In genomic region chr3:148848410-148848809, GRCh38 we compare ENCODE assay signal across 27 cellular contexts. TPM values are rescaled to one million over a fixed set of nuclear protein-coding genes. Genes with fewer than 3 reads are reported as not detected.
A peak's percentile ranks its signal among the peaks of the same experiment; 100 is the strongest.
DNase-seq lines count a peak whose midpoint lies in the region; ATAC-seq, FAIRE-seq and TF ChIP-seq lines count a peak whose summit lies in the region.
"Had no signal": no experiment of that assay in that cellular context is flagged by ENCODE, and none has a peak within 500 bp of the region (broad histone marks: within the 10 kb centered on the region; RNA-seq: fewer than 3 reads in every experiment).

No MANE protein-coding gene starts in this region.

- FAIRE-seq in HepG2 (lab: Jason Lieb, UNC), result no peak
- no peak for FAIRE-seq in K562 (lab: Jason Lieb, UNC)
- FAIRE-seq in HTR-8/SVneo (lab: Jason Lieb, UNC), result no peak
- FAIRE-seq: A204.1, GM12891, H1 had no signal

- BruUV-seq in HepG2 (replicated peaks; lab: Mats Ljungman, UMichigan) (no TSS peak), K562 (replicated peaks; lab: Mats Ljungman, UMichigan) (no TSS peak)

- H4K20me1 ChIP-seq in HepG2 (ENCODE audit: insufficient read depth, low read length) (no peaks in the 10 kb centered on the region), K562 (replicated peaks; ENCODE audit: control insufficient read depth, insufficient read depth, low read length) (no peaks in the 10 kb centered on the region)
- H4K20me1 ChIP-seq: BLaER1 treated with 17β-estradiol and CSF1 and Interleukin-3, amounts not matched to agents 10 nM and 100 nM had no signal

- H2AFZ ChIP-seq in HepG2 (ENCODE audit: low read length) (no peak overlapping the region), K562 (ENCODE audit: low read depth, low read length) (no peak overlapping the region)

- intact Hi-C loops in HepG2 (cut with micrococcal nuclease; ENCODE audit: unreplicated experiment) (no loop called here), right lobe of liver (cut with DNase I) (no loop called here), K562 (cut with micrococcal nuclease) (no loop called here)

- H3K79me2 ChIP-seq in HepG2 (ENCODE audit: insufficient read depth, low read length) (no peaks in the 10 kb centered on the region), K562 (ENCODE audit: control insufficient read depth, insufficient read depth, low read length) (no peaks in the 10 kb centered on the region)

- H3K4me2 ChIP-seq in HepG2 (ENCODE audit: low read depth, low read length) (no peak overlapping the region), K562 (ENCODE audit: insufficient read depth, low read length) (no peak overlapping the region)
- H3K4me2 ChIP-seq: BLaER1 treated with 17β-estradiol and CSF1 and Interleukin-3, amounts not matched to agents 10 nM and 100 nM had no signal

- 0% methylated on average over 1 of the region's 1 CpG for WGBS in HepG2 (ENCODE audit: low lambda C conversion rate)
- 50% methylated on average over 1 of the region's 1 CpG for WGBS in right lobe of liver (ENCODE audit: insufficient coverage, low coverage, low lambda C conversion rate, missing lambda C conversion rate)
- WGBS in K562 (ENCODE audit: insufficient coverage, low coverage, missing lambda C conversion rate), result 0% methylated on average over 1 of the region's 1 CpG

- H3K4me1 ChIP-seq in HepG2 (ENCODE audit: insufficient read depth, low read length) (no peaks in the 10 kb centered on the region), right lobe of liver (no peaks in the 10 kb centered on the region), K562 (replicated peaks in 1 of 2; ENCODE audit: control insufficient read depth in 2 of 2, insufficient read depth in 2 of 2, low read length in 2 of 2) (no peaks in the 10 kb centered on the region)
- H3K4me1 ChIP-seq: BE2C had no signal

- H3K27me3 ChIP-seq in HepG2 (ENCODE audit: control insufficient read depth in 1 of 2, insufficient read depth in 2 of 2, low read length in 2 of 2) (no peaks in the 10 kb centered on the region), right lobe of liver (no peaks in the 10 kb centered on the region), K562 (ENCODE audit: control insufficient read depth in 2 of 2, insufficient read depth in 2 of 2, low read length in 2 of 2) (no peaks in the 10 kb centered on the region)
- H3K27me3 ChIP-seq: BE2C; BLaER1 treated with 17β-estradiol and CSF1 and Interleukin-3, amounts not matched to agents 10 nM and 100 nM had no signal

- H3K36me3 ChIP-seq in HepG2 (replicated peaks in 1 of 2; ENCODE audit: control insufficient read depth in 1 of 2, insufficient read depth in 2 of 2, low read length in 2 of 2) (no peaks in the 10 kb centered on the region), right lobe of liver (no peaks in the 10 kb centered on the region), K562 (ENCODE audit: control insufficient read depth, insufficient read depth, low read length) (no peaks in the 10 kb centered on the region)
- H3K36me3 ChIP-seq: BE2C; BLaER1 treated with 17β-estradiol and CSF1 and Interleukin-3, amounts not matched to agents 10 nM and 100 nM had no signal

- H3K9me3 ChIP-seq in HepG2 (ENCODE audit: low read length) (no peaks in the 10 kb centered on the region), right lobe of liver (no peaks in the 10 kb centered on the region), K562 (replicated peaks; ENCODE audit: control insufficient read depth, insufficient read depth, low read depth, low read length) (no peaks in the 10 kb centered on the region)
- H3K9me3 ChIP-seq: BE2C; BLaER1 treated with 17β-estradiol and CSF1 and Interleukin-3, amounts not matched to agents 10 nM and 100 nM had no signal

- TF ChIP-seq RAD21 in HepG2 (CRISPR knock-in tag; IDR thresholded peaks at IDR 0.05) (no peak), K562 (CRISPR knock-in tag; conservative IDR thresholded peaks at IDR 0.05 in 1 of 2, IDR thresholded peaks at IDR 0.05 in 1 of 2) (no peak)

- DNase-seq in HepG2 (ENCODE audit: low spot score), result no peak
- DNase-seq in right lobe of liver, result no peak
- DNase-seq in NCI-H226, result peak; percentile 16
- DNase-seq in K562 (ENCODE audit: extremely low read depth in 1 of 4, low spot score in 3 of 4), result no peak
- no peak for DNase-seq in NCI-H146 treated with DMSO at 0.1 percent for 48 hours (lab: John Stamatoyannopoulos, UW; ENCODE audit: unreplicated experiment)
- DNase-seq in HTR-8/SVneo (ENCODE audit: insufficient read length, low spot score), result no peak
- DNase-seq in NCI-H446 (lab: John Stamatoyannopoulos, UW), result no peak
- no peak for DNase-seq in putamen (ENCODE audit: low spot score)
- DNase-seq: ACHN; AML-193; BE2C; Calu3; CD4-positive, alpha-beta T cell; COR-L47; DMS53; DMS79 treated with DMSO at 0.1 percent for 48 hours; GF-D8; H7; HCEC 1CT had no signal

- H3K9me1 ChIP-seq in K562 (ENCODE audit: control insufficient read depth, insufficient read depth, low read length), result no peaks in the 10 kb centered on the region

- in situ Hi-C loops in HepG2 (cut with HindIII; ENCODE audit: extremely low pct_ligation_motif_present, low pct_unique_long_range_greater_than_20kb) (no loop called here), K562 (cut with MboI) (no loop called here)

- TF ChIP-seq CTCF in HepG2 (CRISPR knock-in tag; IDR thresholded peaks at IDR 0.05), result no peak
- TF ChIP-seq CTCF in right lobe of liver (IDR thresholded peaks at IDR 0.05), result no peak
- TF ChIP-seq CTCF in K562 (IDR thresholded peaks at IDR 0.05 in 2 of 3, conservative IDR thresholded peaks at IDR 0.05 in 1 of 3; ENCODE audit: insufficient read depth in 2 of 3, low read depth in 1 of 3, low read length in 3 of 3), result no peak

- ATAC-seq in HepG2 (no peak), right lobe of liver (no peak), K562 (no peak)

- H3K27ac ChIP-seq in HepG2 (ENCODE audit: extremely low read length, insufficient read depth, low read length) (no peak overlapping the region), right lobe of liver (no peak overlapping the region), K562 (ENCODE audit: extremely low read depth, low read depth, low read length) (no peak overlapping the region)
- H3K27ac ChIP-seq: 22Rv1; BLaER1 treated with 17β-estradiol and CSF1 and Interleukin-3, amounts not matched to agents 10 nM and 100 nM had no signal

- no peak overlapping the region for H3K4me3 ChIP-seq in HepG2 (replicated peaks in 1 of 3; ENCODE audit: insufficient read depth in 1 of 3, low read depth in 2 of 3, low read length in 3 of 3)
- no peak overlapping the region for H3K4me3 ChIP-seq in right lobe of liver
- no peak overlapping the region for H3K4me3 ChIP-seq in K562
- H3K4me3 ChIP-seq: BLaER1 treated with 17β-estradiol and CSF1 and Interleukin-3, amounts not matched to agents 10 nM and 100 nM had no signal

- TF ChIP-seq POLR2A in HepG2 (IDR thresholded peaks at IDR 0.05; ENCODE audit: insufficient read depth in 1 of 2, low read depth in 2 of 2, low read length in 2 of 2) (no peak), right lobe of liver (IDR thresholded peaks at IDR 0.05) (no peak), K562 (conservative IDR thresholded peaks at IDR 0.05) (no peak)

- H3K9ac ChIP-seq in HepG2 (ENCODE audit: insufficient read depth, low read depth, low read length), result no peak overlapping the region
- no peak overlapping the region for H3K9ac ChIP-seq in K562 (ENCODE audit: insufficient read depth in 1 of 2, low read depth in 2 of 2, low read length in 2 of 2)
- H3K9ac ChIP-seq: BLaER1 treated with 17β-estradiol and CSF1 and Interleukin-3, amounts not matched to agents 10 nM and 100 nM had no signal

- CTCF ChIA-PET in HepG2 (lab: Yijun Ruan, JAX; ENCODE audit: low intra/inter-chr PET ratio, low total read pairs), result no interaction called here
- CTCF ChIA-PET in K562 (lab: Yijun Ruan, JAX; ENCODE audit: low intra/inter-chr PET ratio), result no interaction called here

- POLR2A ChIA-PET in HepG2 (lab: Yijun Ruan, JAX), result no interaction called here
- POLR2A ChIA-PET in K562 (lab: Yijun Ruan, JAX), result no interaction called here

- no peak for TF ChIP-seq EP300 in HepG2 (IDR thresholded peaks at IDR 0.05; ENCODE audit: low read depth in 2 of 2, low read length in 2 of 2)
- TF ChIP-seq EP300 in HepG2 (CRISPR knock-in tag; IDR thresholded peaks at IDR 0.05; ENCODE audit: borderline replicate concordance), result no peak
- no peak for TF ChIP-seq EP300 in K562 (IDR thresholded peaks at IDR 0.05; ENCODE audit: low read length)

RNA-seq across cellular contexts. Expression of gene CPA3, which starts 16.7 kb away (rescaled TPM):
- not detected in 2 replicates for total RNA-seq in HepG2 (2016; rRNA removed; fragmentation: Illumina TruSeq; extraction: Trizol)
- not detected in 2 replicates for total RNA-seq in HepG2 (2016; cell fraction: cytosol; rRNA removed; fragmentation: Illumina TruSeq; extraction: Trizol; ENCODE audit: low read depth)
- total RNA-seq in HepG2 (2016; cell fraction: insoluble cytoplasmic fraction; rRNA removed; fragmentation: Illumina TruSeq; extraction: Trizol), result not detected in 2 replicates
- not detected in 2 replicates for total RNA-seq in HepG2 (2016; cell fraction: membrane; rRNA removed; fragmentation: Illumina TruSeq; extraction: Trizol)
- not detected in 2 replicates for total RNA-seq in HepG2 (2016; cell fraction: nucleus; rRNA removed; fragmentation: Illumina TruSeq; extraction: Trizol)
- not detected in 2 replicates for polyA plus RNA-seq in HepG2 (2011; rRNA removed)
- not detected in 2 replicates for polyA plus RNA-seq in HepG2 (2011; cell fraction: cytosol; rRNA removed)
- polyA plus RNA-seq in HepG2 (2011; cell fraction: nucleus; rRNA removed), result not detected in 2 replicates
- not detected in 2 replicates for polyA plus RNA-seq in HepG2 (2012)
- not detected in 2 replicates for polyA plus RNA-seq in HepG2 (2016; cell fraction: cytosol; fragmentation: Illumina TruSeq; extraction: Trizol; ENCODE audit: low read depth)
- not detected in 2 replicates for polyA plus RNA-seq in HepG2 (2016; cell fraction: insoluble cytoplasmic fraction; fragmentation: Illumina TruSeq; extraction: Trizol; ENCODE audit: low read depth)
- not detected in 2 replicates for polyA plus RNA-seq in HepG2 (2016; cell fraction: membrane; fragmentation: Illumina TruSeq; extraction: Trizol; ENCODE audit: low read depth)
- polyA plus RNA-seq in HepG2 (2016; cell fraction: nucleus; fragmentation: Illumina TruSeq; extraction: Trizol; ENCODE audit: insufficient read depth, low read depth), result not detected in 2 replicates
- not detected in 2 replicates for polyA minus RNA-seq in HepG2 (2011; rRNA and poly(A)+ RNA removed; ENCODE audit: low replicate concordance)
- polyA minus RNA-seq in HepG2 (2011; cell fraction: cytosol; rRNA and poly(A)+ RNA removed), result not detected in 2 replicates
- polyA minus RNA-seq in HepG2 (2011; cell fraction: nucleus; rRNA and poly(A)+ RNA removed), result not detected in 2 replicates
- total RNA-seq in right lobe of liver, result under 1 TPM in 5 of 6 experiments, not detected in 1; 0.12 to 0.27 (median 0.22) TPM
- total RNA-seq in K562 (2011; cell fraction: chromatin; rRNA removed; ENCODE audit: low replicate concordance), result not detected in 2 replicates
- total RNA-seq in K562 (2011; cell fraction: nucleolus; rRNA removed), result not detected in 2 replicates
- total RNA-seq in K562 (2011; cell fraction: nucleoplasm; rRNA removed), result not detected in 2 replicates
- total RNA-seq in K562 (2014; rRNA removed), result not detected in 2 replicates
- total RNA-seq in K562 (2014; rRNA removed; fragmentation: Illumina TruSeq; extraction: Trizol), result not detected in 2 replicates
- total RNA-seq in K562 (2015; rRNA removed; fragmentation: Illumina TruSeq; extraction: Trizol), result not detected in 2 replicates
- not detected in 2 replicates for total RNA-seq in K562 (2021)
- polyA plus RNA-seq in K562 (2011; rRNA removed), result not detected in 2 replicates
- not detected in 2 replicates for polyA plus RNA-seq in K562 (2011; cell fraction: cytosol; rRNA removed)
- polyA plus RNA-seq in K562 (2011; cell fraction: nucleus; rRNA removed), result not detected in 2 replicates
- polyA plus RNA-seq in K562 (2012), result not detected in 2 replicates
- not detected in 2 replicates for polyA plus RNA-seq in K562 (2014; fragmentation: Illumina TruSeq; extraction: Trizol)
- polyA plus RNA-seq in K562 (2014; fragmentation: Nextera tagmentation; extraction: Ambion mirVana), result not detected
- not detected in 2 replicates for polyA plus RNA-seq in K562 (2014; rRNA removed)
- polyA minus RNA-seq in K562 (2011; rRNA and poly(A)+ RNA removed), result not detected in 2 replicates
- not detected in 2 replicates for polyA minus RNA-seq in K562 (2011; cell fraction: cytosol; rRNA and poly(A)+ RNA removed)
- not detected in 2 replicates for polyA minus RNA-seq in K562 (2011; cell fraction: nucleus; rRNA and poly(A)+ RNA removed)
- total RNA-seq: Calu3; CD4-positive, alpha-beta T cell; Daoy; G401; H1; H7 had no signal
- polyA plus RNA-seq: CD14-positive monocyte, H1 had no signal

RNA-seq across cellular contexts. Expression of gene CPB1, which starts 20.8 kb away (rescaled TPM):
- total RNA-seq in HepG2 (2016; rRNA removed; fragmentation: Illumina TruSeq; extraction: Trizol), result not detected in 2 replicates
- total RNA-seq in HepG2 (2016; cell fraction: cytosol; rRNA removed; fragmentation: Illumina TruSeq; extraction: Trizol; ENCODE audit: low read depth), result not detected in 2 replicates
- total RNA-seq in HepG2 (2016; cell fraction: insoluble cytoplasmic fraction; rRNA removed; fragmentation: Illumina TruSeq; extraction: Trizol), result not detected in 2 replicates
- total RNA-seq in HepG2 (2016; cell fraction: membrane; rRNA removed; fragmentation: Illumina TruSeq; extraction: Trizol), result not detected in 2 replicates
- total RNA-seq in HepG2 (2016; cell fraction: nucleus; rRNA removed; fragmentation: Illumina TruSeq; extraction: Trizol), result not detected in 2 replicates
- not detected in 2 replicates for polyA plus RNA-seq in HepG2 (2011; rRNA removed)
- polyA plus RNA-seq in HepG2 (2011; cell fraction: cytosol; rRNA removed), result not detected in 2 replicates
- polyA plus RNA-seq in HepG2 (2011; cell fraction: nucleus; rRNA removed), result not detected in 2 replicates
- polyA plus RNA-seq in HepG2 (2012), result not detected in 2 replicates
- not detected in 2 replicates for polyA plus RNA-seq in HepG2 (2016; cell fraction: cytosol; fragmentation: Illumina TruSeq; extraction: Trizol; ENCODE audit: low read depth)
- polyA plus RNA-seq in HepG2 (2016; cell fraction: insoluble cytoplasmic fraction; fragmentation: Illumina TruSeq; extraction: Trizol; ENCODE audit: low read depth), result not detected in 2 replicates
- not detected in 2 replicates for polyA plus RNA-seq in HepG2 (2016; cell fraction: membrane; fragmentation: Illumina TruSeq; extraction: Trizol; ENCODE audit: low read depth)
- polyA plus RNA-seq in HepG2 (2016; cell fraction: nucleus; fragmentation: Illumina TruSeq; extraction: Trizol; ENCODE audit: insufficient read depth, low read depth), result not detected in 2 replicates
- polyA minus RNA-seq in HepG2 (2011; rRNA and poly(A)+ RNA removed; ENCODE audit: low replicate concordance), result not detected in 2 replicates
- polyA minus RNA-seq in HepG2 (2011; cell fraction: cytosol; rRNA and poly(A)+ RNA removed), result not detected in 2 replicates
- polyA minus RNA-seq in HepG2 (2011; cell fraction: nucleus; rRNA and poly(A)+ RNA removed), result not detected in 2 replicates
- under 1 TPM in 2 of 6 experiments, not detected in 4; 0.31 to 0.44 TPM for total RNA-seq in right lobe of liver
- total RNA-seq in K562 (2011; cell fraction: chromatin; rRNA removed; ENCODE audit: low replicate concordance), result not detected in 2 replicates
- not detected in 2 replicates for total RNA-seq in K562 (2011; cell fraction: nucleolus; rRNA removed)
- not detected in 2 replicates for total RNA-seq in K562 (2011; cell fraction: nucleoplasm; rRNA removed)
- total RNA-seq in K562 (2014; rRNA removed), result not detected in 2 replicates
- total RNA-seq in K562 (2014; rRNA removed; fragmentation: Illumina TruSeq; extraction: Trizol), result not detected in 2 replicates
- total RNA-seq in K562 (2015; rRNA removed; fragmentation: Illumina TruSeq; extraction: Trizol), result not detected in 2 replicates
- total RNA-seq in K562 (2021), result 3.7 and 4.0 TPM in 2 replicates
- polyA plus RNA-seq in K562 (2011; rRNA removed), result not detected in 2 replicates
- polyA plus RNA-seq in K562 (2011; cell fraction: cytosol; rRNA removed), result not detected in 2 replicates
- polyA plus RNA-seq in K562 (2011; cell fraction: nucleus; rRNA removed), result not detected in 2 replicates
- polyA plus RNA-seq in K562 (2012), result not detected in 2 replicates
- not detected in 2 replicates for polyA plus RNA-seq in K562 (2014; fragmentation: Illumina TruSeq; extraction: Trizol)
- polyA plus RNA-seq in K562 (2014; fragmentation: Nextera tagmentation; extraction: Ambion mirVana), result not detected
- not detected in 2 replicates for polyA plus RNA-seq in K562 (2014; rRNA removed)
- polyA minus RNA-seq in K562 (2011; rRNA and poly(A)+ RNA removed), result not detected in 2 replicates
- not detected in 2 replicates for polyA minus RNA-seq in K562 (2011; cell fraction: cytosol; rRNA and poly(A)+ RNA removed)
- polyA minus RNA-seq in K562 (2011; cell fraction: nucleus; rRNA and poly(A)+ RNA removed), result not detected in 2 replicates
- total RNA-seq: Calu3; CD4-positive, alpha-beta T cell; Daoy; G401; H1 had no signal
- polyA plus RNA-seq: CD14-positive monocyte, H1 had no signal

Comparison
In these comparisons a context has a peak if more than half of its experiments do, and no peak if none do; other contexts are left out.
1. Of the 241 proteins assayed by ChIP-seq in both HepG2 and K562: peak only in HepG2: MAFF; only in K562: none; in both: none; in neither: 239; mixed calls (peak in some experiments, not most) for 1.